In the genomic region with DNA sequence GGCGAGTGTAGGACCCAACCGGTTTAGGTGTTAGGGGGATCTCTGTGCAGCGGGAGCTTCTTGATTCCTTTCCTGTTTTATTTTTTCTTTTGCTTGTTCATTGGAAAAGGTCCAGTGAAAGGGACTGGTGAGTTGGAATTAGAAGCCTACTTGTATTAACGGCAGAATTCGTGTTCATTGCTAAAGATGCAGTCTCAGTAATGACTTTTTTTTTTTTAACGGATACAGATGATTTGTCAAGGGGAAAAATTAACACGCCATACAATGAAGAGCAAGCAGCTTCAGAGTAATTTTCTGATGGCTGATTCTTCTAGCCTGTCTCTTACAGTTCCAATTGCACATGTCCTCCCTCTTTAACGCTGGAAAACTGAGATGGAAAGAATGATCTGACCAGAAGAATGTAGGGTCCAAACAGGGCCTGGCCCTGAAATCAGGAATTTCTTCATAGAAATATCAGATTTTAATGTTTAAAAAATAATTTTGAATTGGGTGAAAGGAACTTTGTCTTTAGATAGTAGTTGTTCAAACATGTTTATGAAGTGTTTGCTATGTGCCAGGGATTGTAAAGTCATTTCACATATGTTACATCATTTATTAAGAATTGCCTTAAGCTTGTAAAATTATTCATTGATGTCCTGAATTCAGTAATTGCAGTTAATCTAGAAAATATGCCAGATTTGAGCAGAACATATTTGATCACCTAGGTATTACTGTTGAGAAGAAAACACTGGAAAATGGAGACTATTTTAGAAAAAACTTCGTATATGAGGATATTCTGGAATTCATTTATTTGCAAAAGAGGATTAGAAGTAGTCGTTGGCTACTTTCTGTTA, we compare ENCODE assay signal across 8 cellular contexts. TPM values are rescaled to one million over a fixed set of nuclear protein-coding genes. Genes with fewer than 3 reads are reported as not detected.
DNase-seq lines count a peak whose midpoint lies in the region; ATAC-seq and TF ChIP-seq lines count a peak whose summit lies in the region.

No MANE protein-coding gene starts in this region.

- TF ChIP-seq CTCF in cardiac muscle cell (IDR thresholded peaks at IDR 0.05; ENCODE audit: low read depth, low read length) = no peak
- TF ChIP-seq CTCF in VCaP (conservative IDR thresholded peaks at IDR 0.05) = no peak
- TF ChIP-seq CTCF in prostate gland (IDR thresholded peaks at IDR 0.05) = no peak

- 4% methylated on average over 10 of the region's 10 CpGs for WGBS in prostate gland

- H3K36me3 ChIP-seq in cardiac muscle cell (no peaks in the 10 kb centered on the region), prostate gland (no peaks in the 10 kb centered on the region)

- no peak for TF ChIP-seq POLR2A in prostate gland (IDR thresholded peaks at IDR 0.05)

- intact Hi-C loops in cardiac septum (cut with DNase I) (no loop called here), prostate gland (cut with DNase I) (loop anchor here (5.0 kb wide), 1 partner anchor 242 kb away; no protein-coding TSS in a partner anchor)

- H3K4me1 ChIP-seq in cardiac muscle cell (ENCODE audit: low read depth) = peaks cover 10% of the 10 kb centered on the region
- no peaks in the 10 kb centered on the region for H3K4me1 ChIP-seq in prostate gland (replicated peaks)

- H3K9me3 ChIP-seq in cardiac muscle cell (ENCODE audit: low read depth) = no peaks in the 10 kb centered on the region
- no peaks in the 10 kb centered on the region for H3K9me3 ChIP-seq in prostate gland

- DNase-seq in cardiac muscle cell (ENCODE audit: low read depth in 1 of 2, low spot score in 1 of 2) (peak in 1 of 2 donors; percentile 44), cardiac septum (ENCODE audit: low spot score) (no peak), fibroblast of the conjunctiva (ENCODE audit: low read depth) (peak; percentile 22), prostate gland (ENCODE audit: low spot score) (no peak), DMS114 treated with DMSO at 0.1 percent for 48 hours (lab: John Stamatoyannopoulos, UW; ENCODE audit: unreplicated experiment) (no peak), COLO668 (lab: John Stamatoyannopoulos, UW; ENCODE audit: unreplicated experiment) (no peak)

- H3K27me3 ChIP-seq in cardiac muscle cell (no peaks in the 10 kb centered on the region), prostate gland (replicated peaks; ENCODE audit: insufficient read depth) (no peaks in the 10 kb centered on the region)

- H3K27ac ChIP-seq in cardiac muscle cell (peak overlapping the region; percentile 98), VCaP (peak overlapping the region; percentile 96), prostate gland (peak overlapping the region; percentile 96)

- H3K4me3 ChIP-seq in cardiac muscle cell = peak overlapping the region; percentile 88
- peak overlapping the region; percentile 67 to 71 for H3K4me3 ChIP-seq in prostate gland

- ATAC-seq in HG03520 (IDR thresholded peaks at IDR 0.05; ENCODE audit: unreplicated experiment) = no peak

RNA-seq across cellular contexts. Expression of gene MAPK6, which starts 1.4 kb away (rescaled TPM):
- total RNA-seq in cardiac muscle cell (24.7 and 33.4 TPM in 2 replicates), cardiac septum (20.1 TPM), prostate gland (10 to 100 TPM; 22.1 to 23.8 TPM)
- 14.1 and 18.4 TPM in 2 replicates for polyA plus RNA-seq in cardiac muscle cell

RNA-seq across cellular contexts. Expression of gene LEO1, which starts 48.9 kb away (rescaled TPM):
- total RNA-seq in cardiac muscle cell = 16.9 and 19.1 TPM in 2 replicates
- polyA plus RNA-seq in cardiac muscle cell = 19.5 and 26.8 TPM in 2 replicates
- 7.0 TPM for total RNA-seq in cardiac septum
- 10 to 100 TPM; 14.4 to 24.2 TPM for total RNA-seq in prostate gland
